21 cellular contexts compared by ENCODE assay signal in the genomic region with DNA sequence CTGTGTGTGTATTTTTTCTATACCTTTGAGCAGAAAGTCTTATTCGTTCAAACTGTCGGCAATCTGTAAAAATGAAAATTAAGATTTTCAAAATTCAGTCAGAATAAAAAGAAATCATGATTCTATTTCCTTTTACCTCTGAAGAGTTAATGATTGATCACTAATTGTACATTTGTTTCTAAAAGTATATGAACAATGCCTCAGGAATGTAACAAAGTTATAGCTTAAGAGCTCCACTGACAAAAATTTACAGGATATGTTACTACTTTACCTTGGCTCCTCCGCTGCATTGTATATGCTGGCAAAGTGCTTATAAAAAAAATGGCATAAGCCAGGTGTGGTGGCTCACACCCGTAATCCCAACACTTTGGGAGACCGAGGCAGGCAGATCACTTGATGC.
DNase-seq lines count a peak whose midpoint lies in the region; ATAC-seq, FAIRE-seq and TF ChIP-seq lines count a peak whose summit lies in the region.
"Had no signal": no experiment of that assay in that cellular context is flagged by ENCODE, and none has a peak within 500 bp of the region (broad histone marks: within the 10 kb centered on the region; RNA-seq: fewer than 3 reads in every experiment).

No MANE protein-coding gene starts in this region.

- no peak overlapping the region for H3K4me3 Mint-ChIP-seq in endothelial cell (ENCODE audit: unreplicated experiment)
- H3K4me3 Mint-ChIP-seq: CD4-positive, CD25-positive, alpha-beta regulatory T cell; HFFc6; IgD-negative memory B cell had no signal

- TF ChIP-seq CTCF in kidney (IDR thresholded peaks at IDR 0.05; ENCODE audit: borderline replicate concordance, extremely low read depth, insufficient read depth), result no peak
- no peak for TF ChIP-seq CTCF in endothelial cell (IDR thresholded peaks at IDR 0.05; ENCODE audit: unreplicated experiment)

- no peaks in the 10 kb centered on the region for H3K36me3 Mint-ChIP-seq in endothelial cell (ENCODE audit: low read depth, unreplicated experiment)

- peaks cover 0 to 5% of the 10 kb centered on the region in 2 donors for H3K36me3 ChIP-seq in kidney (ENCODE audit: control insufficient read depth in 1 of 2, insufficient read depth in 2 of 2, low read length in 2 of 2)
- H3K36me3 ChIP-seq: BE2C had no signal

- FAIRE-seq in kidney (lab: Jason Lieb, UNC), result peak; percentile 6
- FAIRE-seq: HepG2 had no signal

- H3K4me1 Mint-ChIP-seq in endothelial cell (ENCODE audit: unreplicated experiment), result peaks cover 4% of the 10 kb centered on the region
- H3K4me1 Mint-ChIP-seq: IgD-negative memory B cell had no signal

- H3K4me1 ChIP-seq in kidney (ENCODE audit: control insufficient read depth in 1 of 2, insufficient read depth in 1 of 2, low read depth in 1 of 2, low read length in 2 of 2), result no peaks in the 10 kb centered on the region

- no peaks in the 10 kb centered on the region for H3K9me3 ChIP-seq in kidney (ENCODE audit: control insufficient read depth in 1 of 2, low read length in 2 of 2)
- H3K9me3 ChIP-seq: BE2C, Caco-2 had no signal

- DNase-seq in ACHN (peak; percentile 76), HK-2 (ENCODE audit: unreplicated experiment) (peak; percentile 13), kidney (no peak), renal cortical epithelial cell (ENCODE audit: low read depth) (peak; percentile 86), endothelial cell (ENCODE audit: low spot score) (no peak), activated gamma-delta T cell (lab: John Stamatoyannopoulos, UW) (no peak)
- DNase-seq: 8988T; BE2C; C1 segment of cervical spinal cord; Caco-2; CD4-positive, CD25-positive, alpha-beta regulatory T cell; DMS153; DMS79; GDM1; GOT3; H7; HFFc6 had no signal

- H3K27me3 Mint-ChIP-seq in endothelial cell (ENCODE audit: unreplicated experiment), result no peaks in the 10 kb centered on the region
- H3K27me3 Mint-ChIP-seq: CD4-positive, CD25-positive, alpha-beta regulatory T cell; IgD-negative memory B cell had no signal

- intact Hi-C loops in kidney (cut with DNase I), result no loop called here

- no peak overlapping the region for H3K4me3 ChIP-seq in kidney (ENCODE audit: low read length in 2 of 2)

- H3K9me3 Mint-ChIP-seq in endothelial cell (ENCODE audit: unreplicated experiment), result no peaks in the 10 kb centered on the region
- H3K9me3 Mint-ChIP-seq: CD4-positive, CD25-positive, alpha-beta regulatory T cell; HFFc6; IgD-negative memory B cell had no signal

- no peak overlapping the region for H3K9ac ChIP-seq in kidney (ENCODE audit: low read length in 2 of 2)

- in situ Hi-C loops in ACHN (cut with HindIII; ENCODE audit: low pct_ligation_motif_present, low pct_unique_long_range_greater_than_20kb, low sequenced_read_pairs), result no loop called here

- no peak for ATAC-seq in HG03097 (IDR thresholded peaks at IDR 0.05; ENCODE audit: low FRiP score, unreplicated experiment)
- ATAC-seq: HCT116, HepG2 had no signal

- H3K27ac Mint-ChIP-seq in endothelial cell (ENCODE audit: unreplicated experiment), result no peak overlapping the region
- H3K27ac Mint-ChIP-seq: CD4-positive, CD25-positive, alpha-beta regulatory T cell; HFFc6; IgD-negative memory B cell had no signal

- H3K27ac ChIP-seq in kidney (ENCODE audit: low read depth in 2 of 2, low read length in 2 of 2), result no peak overlapping the region

Comparison
In these comparisons a context has a peak if more than half of its experiments do, and no peak if none do; other contexts are left out.
1. DNase-seq: peak in ACHN (single experiment), HK-2 (single experiment) and renal cortical epithelial cell (single experiment); none in kidney (single experiment), endothelial cell (single experiment) and activated gamma-delta T cell (single experiment).